ENCODE assay signal across 9 cellular contexts in the genomic region with DNA sequence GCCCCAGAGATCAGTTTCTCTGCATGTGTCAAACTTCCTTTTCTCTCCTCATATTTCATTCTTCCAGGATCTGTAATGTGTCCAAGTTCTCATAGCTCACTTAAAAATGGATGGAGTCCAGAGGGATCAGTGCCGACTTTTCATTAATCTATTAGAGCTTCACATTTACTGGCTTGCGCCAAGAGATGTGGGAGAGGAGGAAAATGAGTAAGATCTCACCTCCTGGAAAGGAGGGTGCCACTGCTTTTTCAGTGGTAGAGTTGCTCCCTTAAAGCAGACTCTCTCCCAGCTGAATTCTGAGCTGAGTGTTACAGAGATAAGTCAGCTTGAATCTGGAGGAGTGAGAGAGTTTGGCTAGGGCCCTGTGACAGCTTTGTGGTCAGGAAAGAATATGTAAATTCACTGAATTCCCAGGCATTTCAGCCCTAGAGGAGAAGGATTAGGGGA.
DNase-seq lines count a peak whose midpoint lies in the region; ATAC-seq and TF ChIP-seq lines count a peak whose summit lies in the region.
"Had no signal": no experiment of that assay in that cellular context is flagged by ENCODE, and none has a peak within 500 bp of the region (broad histone marks: within the 10 kb centered on the region; RNA-seq: fewer than 3 reads in every experiment).

No MANE protein-coding gene starts in this region.

- in situ Hi-C loops in astrocyte of the cerebellum (cut with HindIII; ENCODE audit: low sequenced_read_pairs): no loop called here

- no peak for TF ChIP-seq CTCF in astrocyte of the cerebellum (IDR thresholded peaks at IDR 0.05; ENCODE audit: low read depth, low read length, missing control alignments)

- no peaks in the 10 kb centered on the region for H3K27me3 ChIP-seq in H7 (ENCODE audit: control insufficient read depth, insufficient read depth, low read length)

- ATAC-seq in HG02852 (IDR thresholded peaks at IDR 0.05; ENCODE audit: unreplicated experiment): no peak
- ATAC-seq: activated T-cell treated with anti-CD3 and anti-CD28 coated beads, Interleukin-2, amount 50 U/mL, for 4 hours had no signal

- DNase-seq in H7 (peak; percentile 60), astrocyte of the cerebellum (ENCODE audit: low read depth) (peak; percentile 93), hepatic stellate cell (ENCODE audit: low spot score) (peak; percentile 69), skeletal muscle cell (ENCODE audit: low read depth) (peak; percentile 93), DMS114 treated with DMSO at 0.1 percent for 48 hours (lab: John Stamatoyannopoulos, UW; ENCODE audit: unreplicated experiment) (no peak), SIG-M5 (lab: John Stamatoyannopoulos, UW) (no peak), epidermal melanocyte (ENCODE audit: insufficient read length, low spot score) (no peak)
- DNase-seq: activated T-cell treated with anti-CD3 and anti-CD28 coated beads, Interleukin-2, amount 50 U/mL, for 4 hours had no signal

- H3K36me3 ChIP-seq in H7 (replicated peaks; ENCODE audit: control insufficient read depth, insufficient read depth, low read length): no peaks in the 10 kb centered on the region

- no peak overlapping the region for H3K4me3 ChIP-seq in H7 (ENCODE audit: insufficient read depth, low read depth, low read length)
- H3K4me3 ChIP-seq in astrocyte of the cerebellum (ENCODE audit: low read depth, low read length): no peak overlapping the region
- H3K4me3 ChIP-seq in skeletal muscle cell (ENCODE audit: low read depth, low read length): no peak overlapping the region

Comparison
In these comparisons a context has a peak if more than half of its experiments do, and no peak if none do; other contexts are left out.
1. DNase-seq: peak in H7 (single experiment), astrocyte of the cerebellum (single experiment), hepatic stellate cell (single experiment) and skeletal muscle cell (single experiment); none in DMS114 treated with DMSO at 0.1 percent for 48 hours (single experiment), SIG-M5 (single experiment) and epidermal melanocyte (single experiment).